8 cellular contexts compared by ENCODE assay signal in genomic region chr2:127107622-127107999, GRCh38. TPM values are rescaled to one million over a fixed set of nuclear protein-coding genes. Genes with fewer than 3 reads are reported as not detected.
A peak's percentile ranks its signal among the peaks of the same experiment; 100 is the strongest.
DNase-seq lines count a peak whose midpoint lies in the region; ATAC-seq, FAIRE-seq and TF ChIP-seq lines count a peak whose summit lies in the region.

No MANE protein-coding gene starts in this region.

- H3K4me1 Mint-ChIP-seq in CD8-positive, alpha-beta T cell (ENCODE audit: low read depth) = peaks cover 6% of the 10 kb centered on the region
- peaks cover 23% of the 10 kb centered on the region for H3K4me1 Mint-ChIP-seq in type B pancreatic cell (ENCODE audit: unreplicated experiment)

- TF ChIP-seq CTCF in CD8-positive, alpha-beta T cell (IDR thresholded peaks at IDR 0.05) = no peak
- TF ChIP-seq CTCF in NB4 (IDR thresholded peaks at IDR 0.05; ENCODE audit: low read depth, low read length) (no peak), bronchial epithelial cell (IDR thresholded peaks at IDR 0.05; ENCODE audit: insufficient read depth, low read length, severe bottlenecking) (peak; percentile 8), lung (IDR thresholded peaks at IDR 0.05; ENCODE audit: control extremely low read depth, extremely low read depth) (no peak), type B pancreatic cell (conservative IDR thresholded peaks at IDR 0.05) (peak; percentile 65)

- no peak for TF ChIP-seq POLR2A in NB4 (IDR thresholded peaks at IDR 0.05; ENCODE audit: extremely low read depth, insufficient read length)

- H3K4me1 ChIP-seq in CD8-positive, alpha-beta T cell (ENCODE audit: insufficient read depth, low read length) = peaks cover 6% of the 10 kb centered on the region
- H3K4me1 ChIP-seq in lung (ENCODE audit: control insufficient read depth in 2 of 2, insufficient read depth in 2 of 2, low read length in 2 of 2) = peaks cover 0 to 8% of the 10 kb centered on the region in 2 donors

- peaks cover 4% of the 10 kb centered on the region for H3K27me3 ChIP-seq in CD8-positive, alpha-beta T cell (ENCODE audit: insufficient read depth, low read length)
- H3K27me3 ChIP-seq in bronchial epithelial cell (ENCODE audit: control insufficient read depth, insufficient read depth, low read length) (peaks cover 1% of the 10 kb centered on the region), lung (ENCODE audit: control insufficient read depth, insufficient read depth) (no peaks in the 10 kb centered on the region)

- peak overlapping the region; percentile 65 for H3K4me3 ChIP-seq in CD8-positive, alpha-beta T cell (ENCODE audit: low read depth, low read length)
- H3K4me3 ChIP-seq in NB4 (ENCODE audit: low read depth, low read length) = peak overlapping the region; percentile 28
- peak overlapping the region; percentile 68 for H3K4me3 ChIP-seq in bronchial epithelial cell (ENCODE audit: low read depth, low read length)
- H3K4me3 ChIP-seq in lung = peak overlapping the region; percentile 85

- no peak overlapping the region for H3K27ac ChIP-seq in CD8-positive, alpha-beta T cell (ENCODE audit: low read depth, low read length)
- peak overlapping the region in 1 of 2 donors; percentile 84 for H3K27ac ChIP-seq in lung (ENCODE audit: low read depth in 1 of 2, low read length in 1 of 2)

- peak overlapping the region; percentile 12 for H3K27ac Mint-ChIP-seq in CD8-positive, alpha-beta T cell
- H3K27ac Mint-ChIP-seq in type B pancreatic cell = peak overlapping the region; percentile 82

- no peaks in the 10 kb centered on the region for H3K36me3 Mint-ChIP-seq in CD8-positive, alpha-beta T cell
- no peaks in the 10 kb centered on the region for H3K36me3 Mint-ChIP-seq in type B pancreatic cell

- H3K9me3 ChIP-seq in CD8-positive, alpha-beta T cell (ENCODE audit: low read length) = no peaks in the 10 kb centered on the region
- no peaks in the 10 kb centered on the region for H3K9me3 ChIP-seq in lung (ENCODE audit: control insufficient read depth in 2 of 2, insufficient read depth in 1 of 2, low read length in 1 of 2)

- no peaks in the 10 kb centered on the region for H3K36me3 ChIP-seq in CD8-positive, alpha-beta T cell (ENCODE audit: insufficient read depth, low read length)
- no peaks in the 10 kb centered on the region for H3K36me3 ChIP-seq in bronchial epithelial cell (ENCODE audit: control insufficient read depth, insufficient read depth, low read length)
- H3K36me3 ChIP-seq in lung (ENCODE audit: control insufficient read depth in 2 of 2, insufficient read depth in 2 of 2, low read length in 2 of 2) = no peaks in the 10 kb centered on the region

- H3K9me3 Mint-ChIP-seq in CD8-positive, alpha-beta T cell = no peaks in the 10 kb centered on the region
- no peaks in the 10 kb centered on the region for H3K9me3 Mint-ChIP-seq in type B pancreatic cell

- peak overlapping the region; percentile 87 for H3K4me3 Mint-ChIP-seq in CD8-positive, alpha-beta T cell
- peak overlapping the region; percentile 87 for H3K4me3 Mint-ChIP-seq in type B pancreatic cell

- DNase-seq in CD8-positive, alpha-beta T cell = no peak
- DNase-seq in NB4 (ENCODE audit: low read depth) (no peak), bronchial epithelial cell (ENCODE audit: low read depth) (peak; percentile 38), lung (ENCODE audit: low spot score) (no peak), type B pancreatic cell (ENCODE audit: extremely low spot score, unreplicated experiment) (no peak), NCI-H2196 (lab: John Stamatoyannopoulos, UW; ENCODE audit: unreplicated experiment) (no peak), occipital lobe (lab: John Stamatoyannopoulos, UW) (no peak)

- ATAC-seq in CD8-positive, alpha-beta T cell = no peak
- ATAC-seq in GM21526 (IDR thresholded peaks at IDR 0.05; ENCODE audit: low FRiP score, unreplicated experiment) (peak; percentile 19), lung (ENCODE audit: insufficient read depth, low FRiP score) (peak; percentile 0)

- CTCF ChIA-PET in CD8-positive, alpha-beta T cell (lab: Charles Lee) = interaction anchor here (0.9 to 3.7 kb wide), 3 partner anchors 27 to 39 kb away, joined by 3 to 20 read pairs (median 4); no protein-coding TSS in a partner anchor

- WGBS in lung, 2 donors = 5 to 10% methylated on average over 17 of the region's 17 CpGs

- peaks cover 12% of the 10 kb centered on the region for H3K27me3 Mint-ChIP-seq in CD8-positive, alpha-beta T cell (ENCODE audit: low read depth)
- peaks cover 15% of the 10 kb centered on the region for H3K27me3 Mint-ChIP-seq in type B pancreatic cell

- POLR2A ChIA-PET in CD8-positive, alpha-beta T cell (lab: Charles Lee) = interaction anchor here (1.2 to 1.8 kb wide), 2 partner anchors 23 to 27 kb away, joined by 8 to 9 read pairs; no protein-coding TSS in a partner anchor

- intact Hi-C loops in CD8-positive, alpha-beta T cell (cut with DNase I, micrococcal nuclease) = loop anchor here (1.0 kb wide), 3 partner anchors 22 to 39 kb away; no protein-coding TSS in a partner anchor

- no peak for FAIRE-seq in bronchial epithelial cell (lab: Jason Lieb, UNC)

RNA-seq across cellular contexts. Expression of gene BIN1, which starts 0.7 kb away (rescaled TPM):
- total RNA-seq in CD8-positive, alpha-beta T cell = 10 to 100 TPM; 92.1 to 92.4 TPM
- 11.8 and 13.8 TPM in 2 replicates for total RNA-seq in bronchial epithelial cell
- 10 to 100 TPM; 36.1 to 41.7 TPM for total RNA-seq in lung
- polyA plus RNA-seq in lung = 10 to 100 TPM; 28.8 to 36.2 TPM
- total RNA-seq in type B pancreatic cell (ENCODE audit: low replicate concordance) = 26.3 and 63.4 TPM in 2 replicates
- total RNA-seq in occipital lobe = 45.2 TPM

Comparison
In these comparisons a context has a peak if more than half of its experiments do, and no peak if none do; other contexts are left out.
1. H3K4me3 ChIP-seq: peak in every context shown above with its lines; median percentile 85 in lung; 68 in bronchial epithelial cell; 65 in CD8-positive, alpha-beta T cell; 28 in NB4.
2. CTCF ChIP-seq: peak in bronchial epithelial cell (single experiment) and type B pancreatic cell (single experiment); none in CD8-positive, alpha-beta T cell (single experiment), NB4 (single experiment) and lung (single experiment).